In genomic region chr4:98694076-98694475, GRCh38 we compare ENCODE assay signal across 1 cellular context.
TF ChIP-seq lines count a peak whose summit lies in the region.

No MANE protein-coding gene starts in this region.

TF ChIP-seq in GM23338, 12 proteins besides CTCF, POLR2A, EP300 and RAD21 (continued from another document):
- TF ChIP-seq, protein P1, sequence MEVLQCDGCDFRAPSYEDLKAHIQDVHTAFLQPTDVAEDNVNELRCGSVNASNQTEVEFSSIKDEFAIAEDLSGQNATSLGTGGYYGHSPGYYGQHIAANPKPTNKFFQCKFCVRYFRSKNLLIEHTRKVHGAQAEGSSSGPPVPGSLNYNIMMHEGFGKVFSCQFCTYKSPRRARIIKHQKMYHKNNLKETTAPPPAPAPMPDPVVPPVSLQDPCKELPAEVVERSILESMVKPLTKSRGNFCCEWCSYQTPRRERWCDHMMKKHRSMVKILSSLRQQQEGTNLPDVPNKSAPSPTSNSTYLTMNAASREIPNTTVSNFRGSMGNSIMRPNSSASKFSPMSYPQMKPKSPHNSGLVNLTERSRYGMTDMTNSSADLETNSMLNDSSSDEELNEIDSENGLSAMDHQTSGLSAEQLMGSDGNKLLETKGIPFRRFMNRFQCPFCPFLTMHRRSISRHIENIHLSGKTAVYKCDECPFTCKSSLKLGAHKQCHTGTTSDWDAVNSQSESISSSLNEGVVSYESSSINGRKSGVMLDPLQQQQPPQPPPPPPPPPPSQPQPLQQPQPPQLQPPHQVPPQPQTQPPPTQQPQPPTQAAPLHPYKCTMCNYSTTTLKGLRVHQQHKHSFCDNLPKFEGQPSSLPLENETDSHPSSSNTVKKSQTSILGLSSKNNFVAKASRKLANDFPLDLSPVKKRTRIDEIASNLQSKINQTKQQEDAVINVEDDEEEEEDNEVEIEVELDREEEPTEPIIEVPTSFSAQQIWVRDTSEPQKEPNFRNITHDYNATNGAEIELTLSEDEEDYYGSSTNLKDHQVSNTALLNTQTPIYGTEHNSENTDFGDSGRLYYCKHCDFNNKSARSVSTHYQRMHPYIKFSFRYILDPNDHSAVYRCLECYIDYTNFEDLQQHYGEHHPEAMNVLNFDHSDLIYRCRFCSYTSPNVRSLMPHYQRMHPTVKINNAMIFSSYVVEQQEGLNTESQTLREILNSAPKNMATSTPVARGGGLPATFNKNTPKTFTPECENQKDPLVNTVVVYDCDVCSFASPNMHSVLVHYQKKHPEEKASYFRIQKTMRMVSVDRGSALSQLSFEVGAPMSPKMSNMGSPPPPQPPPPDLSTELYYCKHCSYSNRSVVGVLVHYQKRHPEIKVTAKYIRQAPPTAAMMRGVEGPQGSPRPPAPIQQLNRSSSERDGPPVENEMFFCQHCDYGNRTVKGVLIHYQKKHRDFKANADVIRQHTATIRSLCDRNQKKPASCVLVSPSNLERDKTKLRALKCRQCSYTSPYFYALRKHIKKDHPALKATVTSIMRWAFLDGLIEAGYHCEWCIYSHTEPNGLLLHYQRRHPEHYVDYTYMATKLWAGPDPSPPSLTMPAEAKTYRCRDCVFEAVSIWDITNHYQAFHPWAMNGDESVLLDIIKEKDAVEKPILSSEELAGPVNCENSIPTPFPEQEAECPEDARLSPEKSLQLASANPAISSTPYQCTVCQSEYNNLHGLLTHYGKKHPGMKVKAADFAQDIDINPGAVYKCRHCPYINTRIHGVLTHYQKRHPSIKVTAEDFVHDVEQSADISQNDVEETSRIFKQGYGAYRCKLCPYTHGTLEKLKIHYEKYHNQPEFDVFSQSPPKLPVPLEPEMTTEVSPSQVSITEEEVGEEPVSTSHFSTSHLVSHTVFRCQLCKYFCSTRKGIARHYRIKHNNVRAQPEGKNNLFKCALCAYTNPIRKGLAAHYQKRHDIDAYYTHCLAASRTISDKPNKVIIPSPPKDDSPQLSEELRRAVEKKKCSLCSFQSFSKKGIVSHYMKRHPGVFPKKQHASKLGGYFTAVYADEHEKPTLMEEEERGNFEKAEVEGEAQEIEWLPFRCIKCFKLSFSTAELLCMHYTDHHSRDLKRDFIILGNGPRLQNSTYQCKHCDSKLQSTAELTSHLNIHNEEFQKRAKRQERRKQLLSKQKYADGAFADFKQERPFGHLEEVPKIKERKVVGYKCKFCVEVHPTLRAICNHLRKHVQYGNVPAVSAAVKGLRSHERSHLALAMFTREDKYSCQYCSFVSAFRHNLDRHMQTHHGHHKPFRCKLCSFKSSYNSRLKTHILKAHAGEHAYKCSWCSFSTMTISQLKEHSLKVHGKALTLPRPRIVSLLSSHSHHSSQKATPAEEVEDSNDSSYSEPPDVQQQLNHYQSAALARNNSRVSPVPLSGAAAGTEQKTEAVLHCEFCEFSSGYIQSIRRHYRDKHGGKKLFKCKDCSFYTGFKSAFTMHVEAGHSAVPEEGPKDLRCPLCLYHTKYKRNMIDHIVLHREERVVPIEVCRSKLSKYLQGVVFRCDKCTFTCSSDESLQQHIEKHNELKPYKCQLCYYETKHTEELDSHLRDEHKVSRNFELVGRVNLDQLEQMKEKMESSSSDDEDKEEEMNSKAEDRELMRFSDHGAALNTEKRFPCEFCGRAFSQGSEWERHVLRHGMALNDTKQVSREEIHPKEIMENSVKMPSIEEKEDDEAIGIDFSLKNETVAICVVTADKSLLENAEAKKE (CRISPR knock-in tag; IDR thresholded peaks at IDR 0.05) = no peak
